In the genomic region with DNA sequence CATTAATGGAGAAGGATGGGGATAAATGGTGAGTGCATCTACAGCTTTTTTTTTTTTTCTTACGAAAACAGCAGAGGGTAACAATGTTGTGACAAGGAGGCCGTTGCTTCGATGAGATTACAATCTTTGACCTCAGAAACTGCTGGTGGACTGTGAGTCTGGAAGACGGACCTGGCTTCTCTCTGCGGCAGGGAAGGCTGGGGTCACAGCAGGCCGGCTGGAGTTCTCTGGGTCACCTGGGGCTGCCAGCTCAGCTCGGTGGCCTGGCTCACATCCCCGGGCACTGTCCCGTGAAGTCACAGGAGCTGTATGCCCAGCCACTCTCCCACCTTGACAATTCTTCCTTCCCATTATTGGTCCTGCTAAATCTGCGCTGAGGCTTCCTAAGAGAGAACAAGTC, we compare ENCODE assay signal across 24 cellular contexts.
"Had no signal": no experiment of that assay in that cellular context is flagged by ENCODE, and none has a peak within 500 bp of the region (broad histone marks: within the 10 kb centered on the region; RNA-seq: fewer than 3 reads in every experiment).

No MANE protein-coding gene starts in this region.

- DNase-seq: activated CD4-positive, alpha-beta T cell treated with anti-CD3 and anti-CD28 coated beads, Interleukin-2, amount 10 ng/mL, durations not matched to agents 7 days and 5 days; activated CD4-positive, CD25-positive, alpha-beta regulatory T cell treated with anti-CD3 and anti-CD28 coated beads, Interleukin-2, amount 50 U/mL, for 72 hours; activated naive CD4-positive, alpha-beta T cell; activated T-cell treated with anti-CD3 and anti-CD28 coated beads, Interleukin-2, amount 50 U/mL, for 1 hour; adrenal gland; brain microvascular endothelial cell; central memory CD4-positive, alpha-beta T cell; effector memory CD4-positive, alpha-beta T cell; foreskin keratinocyte; hippocampal formation; naive thymus-derived CD8-positive, alpha-beta T cell; SK-N-SH; stimulated activated CD4-positive, alpha-beta T cell treated with anti-CD3 and anti-CD28 coated beads, Interleukin-2, amount 100 ng/mL, for 48 hours; stimulated activated CD8-positive, alpha-beta memory T cell treated with anti-CD3 and anti-CD28 coated beads, Interleukin-4, amount 100 ng/mL, for 48 hours; stimulated activated naive B cell treated with anti-CD40 and anti-IgM and Interleukin-4, amounts not matched to agents 10 μg/mL and 1 μg/mL and 100 μg/mL, for 72 hours; T-helper 2 cell; testis had no signal

- H3K4me1 Mint-ChIP-seq: activated CD4-positive, alpha-beta T cell treated with anti-CD3 and anti-CD28 coated beads, Interleukin-2, amount 10 ng/mL, durations not matched to agents 7 days and 5 days; naive thymus-derived CD8-positive, alpha-beta T cell; stimulated activated naive B cell treated with anti-CD40 and anti-IgM and Interleukin-4, amounts not matched to agents 10 μg/mL and 1 μg/mL and 100 μg/mL, for 72 hours had no signal

- H3K4me3 ChIP-seq: adrenal gland, ascending aorta, prostate gland, smooth muscle cell, testis had no signal

- H3K4me1 ChIP-seq: adrenal gland, prostate gland, testis had no signal

- H3K36me3 Mint-ChIP-seq: activated naive CD8-positive, alpha-beta T cell; mesothelial cell of epicardium; naive thymus-derived CD8-positive, alpha-beta T cell; stimulated activated naive B cell treated with anti-CD40 and anti-IgM and Interleukin-4, amounts not matched to agents 10 μg/mL and 1 μg/mL and 100 μg/mL, for 72 hours had no signal

- H3K36me3 ChIP-seq: adrenal gland, ascending aorta, brain microvascular endothelial cell, prostate gland had no signal

- H3K27ac Mint-ChIP-seq: activated CD4-positive, alpha-beta T cell treated with anti-CD3 and anti-CD28 coated beads, Interleukin-2, amount 10 ng/mL, durations not matched to agents 7 days and 5 days; activated naive CD8-positive, alpha-beta T cell; mesothelial cell of epicardium; naive thymus-derived CD8-positive, alpha-beta T cell; stimulated activated naive B cell treated with anti-CD40 and anti-IgM and Interleukin-4, amounts not matched to agents 10 μg/mL and 1 μg/mL and 100 μg/mL, for 72 hours had no signal

- H3K9me3 Mint-ChIP-seq: activated CD4-positive, alpha-beta T cell treated with anti-CD3 and anti-CD28 coated beads, Interleukin-2, amount 10 ng/mL, durations not matched to agents 7 days and 5 days; mesothelial cell of epicardium; naive thymus-derived CD8-positive, alpha-beta T cell; stimulated activated naive B cell treated with anti-CD40 and anti-IgM and Interleukin-4, amounts not matched to agents 10 μg/mL and 1 μg/mL and 100 μg/mL, for 72 hours had no signal

- H3K27me3 Mint-ChIP-seq: activated CD4-positive, alpha-beta T cell treated with anti-CD3 and anti-CD28 coated beads, Interleukin-2, amount 10 ng/mL, durations not matched to agents 7 days and 5 days had no signal

- H3K4me3 Mint-ChIP-seq: activated CD4-positive, alpha-beta T cell treated with anti-CD3 and anti-CD28 coated beads, Interleukin-2, amount 10 ng/mL, durations not matched to agents 7 days and 5 days; activated naive CD8-positive, alpha-beta T cell; mesothelial cell of epicardium; naive thymus-derived CD8-positive, alpha-beta T cell; stimulated activated naive B cell treated with anti-CD40 and anti-IgM and Interleukin-4, amounts not matched to agents 10 μg/mL and 1 μg/mL and 100 μg/mL, for 72 hours had no signal

- H3K9me3 ChIP-seq: adrenal gland, ascending aorta, prostate gland, SK-N-SH, testis had no signal

- H3K27ac ChIP-seq: adrenal gland, ascending aorta, brain microvascular endothelial cell, foreskin keratinocyte, prostate gland, testis, VCaP had no signal

- H3K27me3 ChIP-seq: adrenal gland, ascending aorta, brain microvascular endothelial cell, foreskin keratinocyte, testis had no signal

- ATAC-seq: foreskin keratinocyte; naive thymus-derived CD8-positive, alpha-beta T cell; sciatic nerve; stimulated activated naive B cell treated with anti-CD40 and anti-IgM and Interleukin-4, amounts not matched to agents 10 μg/mL and 1 μg/mL and 100 μg/mL, for 72 hours had no signal
